ENCODE assay signal across 16 cellular contexts in genomic region chr12:6093764-6094163, GRCh38. TPM values are rescaled to one million over a fixed set of nuclear protein-coding genes. Genes with fewer than 3 reads are reported as not detected.
DNase-seq lines count a peak whose midpoint lies in the region; ATAC-seq and TF ChIP-seq lines count a peak whose summit lies in the region.
"Had no signal": no experiment of that assay in that cellular context is flagged by ENCODE, and none has a peak within 500 bp of the region (broad histone marks: within the 10 kb centered on the region; RNA-seq: fewer than 3 reads in every experiment).

No MANE protein-coding gene starts in this region.

- H3K9ac ChIP-seq in HCT116 (ENCODE audit: low read length): peak overlapping the region; percentile 53
- H3K9ac ChIP-seq in SK-N-SH: peak overlapping the region; percentile 12; the same call in 1 of the 2 replicates
- H3K9ac ChIP-seq in smooth muscle cell (ENCODE audit: low read depth): no peak overlapping the region

- H3K9me3 ChIP-seq in HCT116 (ENCODE audit: control insufficient read depth in 1 of 2, insufficient read depth in 1 of 2, low read depth in 1 of 2, low read length in 2 of 2) (no peaks in the 10 kb centered on the region), SK-N-SH (no peaks in the 10 kb centered on the region), smooth muscle cell (replicated peaks; ENCODE audit: low read depth) (no peaks in the 10 kb centered on the region)
- H3K9me3 ChIP-seq: prostate gland had no signal

- CTCF ChIA-PET in HCT116 (lab: Charles Lee) (interaction anchor here (0.7 to 1.8 kb wide), 5 partner anchors 9 to 186 kb away, joined by 3 to 11 read pairs (median 4); no protein-coding TSS in a partner anchor), SK-N-SH (lab: Yijun Ruan, JAX) (interaction anchor here (0.6 to 1.5 kb wide), 4 partner anchors 9 to 388 kb away, joined by 3 to 6 read pairs (median 4); no protein-coding TSS in a partner anchor)

- no peak for TF ChIP-seq POLR2A in HCT116 (IDR thresholded peaks at IDR 0.05; ENCODE audit: borderline replicate concordance, extremely low read depth, insufficient read depth, insufficient read length)

- no peaks in the 10 kb centered on the region for H3K79me2 ChIP-seq in HCT116 (ENCODE audit: insufficient read depth, low read length)
- no peaks in the 10 kb centered on the region for H3K79me2 ChIP-seq in SK-N-SH (ENCODE audit: insufficient read depth)
- no peaks in the 10 kb centered on the region for H3K79me2 ChIP-seq in smooth muscle cell (ENCODE audit: low read depth)

- H3K4me2 ChIP-seq in HCT116 (ENCODE audit: low read length) (peak overlapping the region; percentile 83), SK-N-SH (peak overlapping the region; percentile 73), smooth muscle cell (peak overlapping the region; percentile 64)

- H4K20me1 ChIP-seq in HCT116 (ENCODE audit: insufficient read depth) (no peaks in the 10 kb centered on the region), SK-N-SH (ENCODE audit: insufficient read depth) (no peaks in the 10 kb centered on the region), smooth muscle cell (ENCODE audit: low read depth) (no peaks in the 10 kb centered on the region)

- BruUV-seq in HCT116 (replicated peaks; lab: Mats Ljungman, UMichigan): no TSS peak

- no peaks in the 10 kb centered on the region for H3K9me2 ChIP-seq in HCT116 (ENCODE audit: insufficient read depth)
- H3K9me2 ChIP-seq in SK-N-SH: no peaks in the 10 kb centered on the region

- no peak for TF ChIP-seq CTCF in HCT116 (IDR thresholded peaks at IDR 0.05 in 2 of 3, conservative IDR thresholded peaks at IDR 0.05 in 1 of 3; ENCODE audit: borderline replicate concordance in 1 of 3, insufficient read depth in 1 of 3, low read depth in 2 of 3, low read length in 2 of 3)
- no peak for TF ChIP-seq CTCF in SK-N-SH (IDR thresholded peaks at IDR 0.05)
- no peak for TF ChIP-seq CTCF in smooth muscle cell (IDR thresholded peaks at IDR 0.05; ENCODE audit: borderline replicate concordance, insufficient read depth, poor library complexity, severe bottlenecking)

- 95% methylated on average over 2 of the region's 2 CpGs for WGBS in SK-N-SH (ENCODE audit: low lambda C conversion rate)
- 96% methylated on average over 2 of the region's 2 CpGs for WGBS in smooth muscle cell (ENCODE audit: low lambda C conversion rate)

- POLR2A ChIA-PET in HCT116 (lab: Charles Lee) (interaction anchor here (1.1 to 2.0 kb wide), 6 partner anchors 9 to 183 kb away, joined by 4 to 12 read pairs (median 4); no protein-coding TSS in a partner anchor), SK-N-SH (lab: Yijun Ruan, JAX) (interaction anchor here (0.6 to 1.2 kb wide), 2 partner anchors 10 to 18 kb away, joined by 3 to 5 read pairs; no protein-coding TSS in a partner anchor)

- intact Hi-C loops in HCT116 (cut with micrococcal nuclease): loop anchor here (1.0 kb wide), 1 partner anchor 19 kb away; no protein-coding TSS in a partner anchor

- TF ChIP-seq EP300 in SK-N-SH (IDR thresholded peaks at IDR 0.05; ENCODE audit: borderline replicate concordance in 1 of 2, low read depth in 1 of 2, low read length in 1 of 2): no peak

- H2AFZ ChIP-seq in HCT116 (ENCODE audit: low read depth, low read length, poor library complexity, severe bottlenecking) (peak overlapping the region; percentile 75), SK-N-SH (ENCODE audit: low read depth) (no peak overlapping the region), smooth muscle cell (ENCODE audit: low read depth) (no peak overlapping the region)

- ATAC-seq in HCT116 (peak; percentile 41), GM18858 (IDR thresholded peaks at IDR 0.05; ENCODE audit: unreplicated experiment) (no peak)

- H3K27me3 ChIP-seq in HCT116 (ENCODE audit: insufficient read depth, low read length): no peaks in the 10 kb centered on the region
- H3K27me3 ChIP-seq in SK-N-SH (ENCODE audit: insufficient read depth): no peaks in the 10 kb centered on the region
- H3K27me3 ChIP-seq in smooth muscle cell (ENCODE audit: low read depth): no peaks in the 10 kb centered on the region

- RAD21 ChIA-PET in HCT116 (lab: Charles Lee; ENCODE audit: low non-redundant PET in 1 of 2, low total read pairs in 2 of 2, uncharacterized antibody in 2 of 2, unreplicated experiment in 2 of 2): interaction anchor here in 1 of 2 experiments (1.5 to 1.7 kb wide), 2 partner anchors 9 to 26 kb away, joined by 3 to 5 read pairs; no protein-coding TSS in a partner anchor

- no peak for TF ChIP-seq RAD21 in HCT116 (IDR thresholded peaks at IDR 0.05; ENCODE audit: low read depth)
- TF ChIP-seq RAD21 in SK-N-SH (IDR thresholded peaks at IDR 0.05; ENCODE audit: low read length): no peak

- H3K4me3 ChIP-seq in HCT116 (replicated peaks in 1 of 2; ENCODE audit: low read depth in 1 of 2, low read length in 2 of 2) (peak overlapping the region; percentile 15 to 52), SK-N-SH (ENCODE audit: low read depth in 2 of 2, low read length in 1 of 2) (peak overlapping the region in 1 of 2 experiments; percentile 29; a peak in 1 of 4 replicates), smooth muscle cell (no peak overlapping the region)
- H3K4me3 ChIP-seq: lung, prostate gland, SK-N-MC had no signal

- H3F3A ChIP-seq in SK-N-SH (replicated peaks; ENCODE audit: insufficient read depth) (peaks cover 10% of the 10 kb centered on the region), smooth muscle cell (ENCODE audit: low read depth) (no peaks in the 10 kb centered on the region)

- no peaks in the 10 kb centered on the region for H3K36me3 ChIP-seq in HCT116 (ENCODE audit: control insufficient read depth in 1 of 2, insufficient read depth in 2 of 2, low read length in 2 of 2)
- H3K36me3 ChIP-seq in SK-N-SH (replicated peaks in 1 of 2; ENCODE audit: control insufficient read depth in 1 of 2, insufficient read depth in 2 of 2, low read length in 1 of 2): no peaks in the 10 kb centered on the region
- H3K36me3 ChIP-seq in smooth muscle cell (ENCODE audit: low read depth): no peaks in the 10 kb centered on the region
- H3K36me3 ChIP-seq: prostate gland had no signal

- DNase-seq in HCT116 (ENCODE audit: low read depth, low spot score) (no peak), SK-N-SH (no peak), glomerular visceral epithelial cell (ENCODE audit: extremely low spot score) (peak; percentile 30), smooth muscle cell (lab: John Stamatoyannopoulos, UW; ENCODE audit: unreplicated experiment) (no peak), SIG-M5 treated with dmso at 0.1 percent for 504 hours (lab: John Stamatoyannopoulos, UW; ENCODE audit: unreplicated experiment) (no peak), HPDE6-E6E7 (ENCODE audit: extremely low spot score) (no peak)
- no peak for DNase-seq in stimulated activated CD4-positive, alpha-beta T cell treated with anti-CD3 and anti-CD28 coated beads, Interleukin-15, amount 100 ng/mL, for 24 hours
- DNase-seq: activated CD4-positive, alpha-beta T cell treated with anti-CD3 and anti-CD28 coated beads, Interleukin-2, amount 50 U/mL, for 1 hour; activated effector memory CD4-positive, alpha-beta T cell treated with anti-CD3 and anti-CD28 coated beads, Interleukin-2, amount 50 U/mL, for 16 hours; CD8-positive, alpha-beta memory T cell; MM.1S; NCI-H524 had no signal

- H3K4me1 ChIP-seq in HCT116 (ENCODE audit: control insufficient read depth in 1 of 2, insufficient read depth in 2 of 2, low read length in 2 of 2): peaks cover 29 to 58% of the 10 kb centered on the region in 2 experiments
- H3K4me1 ChIP-seq in SK-N-SH (ENCODE audit: control insufficient read depth in 1 of 2, insufficient read depth in 2 of 2, low read depth in 1 of 2, low read length in 1 of 2): peaks cover 22 to 25% of the 10 kb centered on the region in 2 experiments; a peak in 3 of 4 replicates
- H3K4me1 ChIP-seq in smooth muscle cell (ENCODE audit: low read depth): peaks cover 7% of the 10 kb centered on the region
- H3K4me1 ChIP-seq: prostate gland had no signal

- H3K27ac ChIP-seq in HCT116 (ENCODE audit: low read depth, low read length) (peak overlapping the region; percentile 73), SK-N-SH (ENCODE audit: low read depth in 2 of 2, low read length in 1 of 2) (peak overlapping the region; percentile 51 to 70; a peak in 3 of 4 replicates), smooth muscle cell (ENCODE audit: low read depth) (peak overlapping the region; percentile 51)
- H3K27ac ChIP-seq: prostate gland, SK-N-MC had no signal

TF ChIP-seq in SK-N-SH, 30 proteins besides CTCF, POLR2A, EP300 and RAD21:
- TF ChIP-seq USF1 (IDR thresholded peaks at IDR 0.05; ENCODE audit: borderline replicate concordance, low read depth) (peak; percentile 33; the same call in 1 of the 2 replicates), GABPA (IDR thresholded peaks at IDR 0.05; ENCODE audit: low read depth) (no peak), FOXJ3 (CRISPR knock-in tag; IDR thresholded peaks at IDR 0.05) (no peak)

RNA-seq across cellular contexts. Expression of gene VWF, which starts 30.7 kb away (rescaled TPM):
- total RNA-seq in HCT116 (2021; ENCODE audit: unreplicated experiment): 0.57 TPM
- 0.49 and 0.83 TPM in 2 replicates for polyA plus RNA-seq in HCT116 (2012)
- polyA plus RNA-seq in SK-N-SH (2012; rRNA removed): 0.02 and 0.12 TPM in 2 replicates
- 0.01 and 0.03 TPM in 2 replicates for polyA plus RNA-seq in SK-N-SH (2012; cell fraction: cytosol; rRNA removed)
- 0.05 and 0.06 TPM in 2 replicates for polyA plus RNA-seq in SK-N-SH (2012; cell fraction: nucleus; rRNA removed)
- total RNA-seq in smooth muscle cell: 0.09 TPM in 1 of 2 replicates, not detected in the other
- 0.19 and 0.79 TPM in 2 replicates for polyA plus RNA-seq in smooth muscle cell
- polyA plus RNA-seq: CD8-positive, alpha-beta memory T cell had no signal

Comparison
In these comparisons a context has a peak if more than half of its experiments do, and no peak if none do; other contexts are left out.
1. Of the 11 proteins assayed by ChIP-seq in both SK-N-SH and HCT116: peak only in SK-N-SH: none; only in HCT116: MAX; in both: none; in neither: 10.